Comparison of ENCODE assay signal across 12 cellular contexts in genomic region chr6:36298037-36298436, GRCh38. TPM values are rescaled to one million over a fixed set of nuclear protein-coding genes. Genes with fewer than 3 reads are reported as not detected.
"Had no signal": no experiment of that assay in that cellular context is flagged by ENCODE, and none has a peak within 500 bp of the region (broad histone marks: within the 10 kb centered on the region; RNA-seq: fewer than 3 reads in every experiment).

No MANE protein-coding gene starts in this region.

- FAIRE-seq: H1, H54 had no signal

- H3K36me3 ChIP-seq: HAP-1 had no signal

- DNase-seq: GM23248, GOT3, H7, H9, HCEC 1CT, HFFc6 had no signal

- H3K4me2 ChIP-seq: GM23338 had no signal

- ATAC-seq: GM23338, HCT116 had no signal

- H3K27ac ChIP-seq: GM23248 had no signal

- H3K9me3 ChIP-seq: HAP-1 had no signal

- H3K4me1 ChIP-seq: HAP-1 had no signal

- H3K9ac ChIP-seq: GM23248 had no signal

- H2AFZ ChIP-seq: GM23248, GM23338 had no signal

- H3K4me3 ChIP-seq: GM23248, GM23338, HAP-1 had no signal

RNA-seq across cellular contexts. Expression of gene PNPLA1, which starts 28.2 kb away (rescaled TPM):
- total RNA-seq: GM23248, GM23338, H1, H4, H7, HFFc6 had no signal
- polyA plus RNA-seq: GM23248, GM23338, H1 had no signal

RNA-seq across cellular contexts. Expression of gene BNIP5, which starts 38.7 kb away (rescaled TPM):
- total RNA-seq: GM23248, GM23338, H1, H4, H7, H9, HFFc6 had no signal
- polyA plus RNA-seq: GM23248, GM23338, H1 had no signal
